In genomic region chr3:10998542-10998941, GRCh38 we compare ENCODE assay signal across 17 cellular contexts. TPM values are rescaled to one million over a fixed set of nuclear protein-coding genes. Genes with fewer than 3 reads are reported as not detected.
"Had no signal": no experiment of that assay in that cellular context is flagged by ENCODE, and none has a peak within 500 bp of the region (broad histone marks: within the 10 kb centered on the region; RNA-seq: fewer than 3 reads in every experiment).

No MANE protein-coding gene starts in this region.

- ATAC-seq: activated naive CD4-positive, alpha-beta T cell treated with anti-CD3 and anti-CD28 coated beads, Interleukin-2, amount 50 U/mL, for 72 hours; activated T-cell treated with anti-CD3 and anti-CD28 coated beads, Interleukin-2, amount 50 U/mL, for 72 hours; stimulated activated naive B cell treated with anti-CD40 and anti-IgM and Interleukin-4, amounts not matched to agents 10 μg/mL and 1 μg/mL and 100 μg/mL, for 72 hours had no signal

- H3K27ac ChIP-seq: brain microvascular endothelial cell, epithelial cell of prostate, left ventricle myocardium inferior, SJSA1, tibial nerve had no signal

- H3K4me1 ChIP-seq: SJSA1 had no signal

- H3K36me3 ChIP-seq: brain microvascular endothelial cell, left ventricle myocardium inferior, SJSA1, tibial nerve had no signal

- H3K9me3 ChIP-seq: left ventricle myocardium inferior, SJSA1, tibial nerve had no signal

- DNase-seq: activated CD4-positive, alpha-beta T cell treated with anti-CD3 and anti-CD28 coated beads, Interleukin-2, amount 10 ng/mL, durations not matched to agents 24 days and 14 days; activated CD4-positive, CD25-positive, alpha-beta regulatory T cell; activated CD8-positive, alpha-beta memory T cell treated with anti-CD3 and anti-CD28 coated beads, Interleukin-2, amount 50 U/mL, for 48 hours; activated gamma-delta T cell; activated T-cell treated with anti-CD3 and anti-CD28 coated beads, Interleukin-2, amount 50 U/mL, for 72 hours; amniotic stem cell; brain microvascular endothelial cell; cerebellar nuclear complex; left ventricle myocardium inferior; nephron progenitor cell; stimulated activated CD4-positive, alpha-beta T cell treated with anti-CD3 and anti-CD28 coated beads, Interleukin-2, amount 100 ng/mL, for 48 hours; stimulated activated naive B cell treated with anti-CD40 and anti-IgM and Interleukin-4, amounts not matched to agents 10 μg/mL and 1 μg/mL and 100 μg/mL, for 72 hours had no signal

- H3K4me3 ChIP-seq: left ventricle myocardium inferior, SJSA1, tibial nerve had no signal

RNA-seq across cellular contexts. Expression of gene SLC6A1, which starts 6.0 kb away (rescaled TPM):
- total RNA-seq: activated CD4-positive, alpha-beta T cell treated with anti-CD3 and anti-CD28 coated beads, Interleukin-2, amount 10 ng/mL, durations not matched to agents 24 days and 14 days; activated naive CD4-positive, alpha-beta T cell treated with anti-CD3 and anti-CD28 coated beads, Interleukin-2, amount 50 U/mL, for 72 hours; activated T-cell treated with anti-CD3 and anti-CD28 coated beads, Interleukin-2, amount 50 U/mL, for 72 hours; SJSA1; T-helper 2 cell treated with Interferon-gamma antibody and Interleukin-4, amounts not matched to agents 100 ng/mL and 5 ng/mL, for 36 hours had no signal
